9 cellular contexts compared by ENCODE assay signal in genomic region chr11:65553301-65554001, GRCh38. TPM values are rescaled to one million over a fixed set of nuclear protein-coding genes. Genes with fewer than 3 reads are reported as not detected.
DNase-seq lines count a peak whose midpoint lies in the region; ATAC-seq, FAIRE-seq and TF ChIP-seq lines count a peak whose summit lies in the region.
"Had no signal": no experiment of that assay in that cellular context is flagged by ENCODE, and none has a peak within 500 bp of the region (broad histone marks: within the 10 kb centered on the region; RNA-seq: fewer than 3 reads in every experiment).

No MANE protein-coding gene starts in this region.

- H3K4me1 ChIP-seq in mucosa of descending colon (ENCODE audit: low read depth) = peaks cover 20% of the 10 kb centered on the region

- no peak overlapping the region for H3K27ac Mint-ChIP-seq in activated T-cell treated with anti-CD3 and anti-CD28 coated beads, Interleukin-2, amount 50 U/mL, for 24 hours

- peak overlapping the region; percentile 49 for H3K4me3 Mint-ChIP-seq in activated T-cell treated with anti-CD3 and anti-CD28 coated beads, Interleukin-2, amount 50 U/mL, for 24 hours

- peaks cover 22% of the 10 kb centered on the region for H3K36me3 Mint-ChIP-seq in activated T-cell treated with anti-CD3 and anti-CD28 coated beads, Interleukin-2, amount 50 U/mL, for 24 hours (ENCODE audit: low read depth)

- no peak for FAIRE-seq in GM19239 (lab: Jason Lieb, UNC)
- FAIRE-seq: pancreas had no signal

- intact Hi-C loops in mucosa of descending colon (cut with DNase I, micrococcal nuclease) = no loop called here

- peaks cover 65% of the 10 kb centered on the region for H3K4me1 Mint-ChIP-seq in activated T-cell treated with anti-CD3 and anti-CD28 coated beads, Interleukin-2, amount 50 U/mL, for 24 hours (ENCODE audit: low read depth)

- TF ChIP-seq CTCF in mucosa of descending colon (IDR thresholded peaks at IDR 0.05) = no peak

- DNase-seq in DMS153 treated with DMSO at 0.1 percent for 48 hours (lab: John Stamatoyannopoulos, UW; ENCODE audit: unreplicated experiment) (peak; percentile 64), NCI-H345 (lab: John Stamatoyannopoulos, UW) (peak; percentile 64), mucosa of descending colon (peak; percentile 52 to 79 (median 64)), GM19239 (ENCODE audit: insufficient read length, low spot score) (no peak), D341Med (ENCODE audit: low spot score) (no peak)
- peak; percentile 78 for DNase-seq in activated T-cell treated with anti-CD3 and anti-CD28 coated beads, Interleukin-2, amount 50 U/mL, for 24 hours

- no peaks in the 10 kb centered on the region for H3K36me3 ChIP-seq in mucosa of descending colon (ENCODE audit: low read depth)
- H3K36me3 ChIP-seq: pancreas had no signal

- H3K4me3 ChIP-seq in mucosa of descending colon = no peak overlapping the region
- H3K4me3 ChIP-seq: pancreas had no signal

- H3K9me3 Mint-ChIP-seq in activated T-cell treated with anti-CD3 and anti-CD28 coated beads, Interleukin-2, amount 50 U/mL, for 24 hours = no peaks in the 10 kb centered on the region

- peak; percentile 1 for ATAC-seq in mucosa of descending colon
- ATAC-seq in GM18498 (IDR thresholded peaks at IDR 0.05; ENCODE audit: unreplicated experiment) = no peak
- ATAC-seq in GM18868 (IDR thresholded peaks at IDR 0.05; ENCODE audit: unreplicated experiment) = no peak
- ATAC-seq: pancreas had no signal

- H3K9me3 ChIP-seq in mucosa of descending colon = no peaks in the 10 kb centered on the region
- H3K9me3 ChIP-seq: pancreas had no signal

- H3K27me3 Mint-ChIP-seq in activated T-cell treated with anti-CD3 and anti-CD28 coated beads, Interleukin-2, amount 50 U/mL, for 24 hours = no peaks in the 10 kb centered on the region

RNA-seq across cellular contexts. Expression of gene LTBP3, which starts 4.7 kb away (rescaled TPM):
- total RNA-seq in mucosa of descending colon = 100 to 1,000 TPM in 1 of 3 donors, 10 to 100 TPM in 2; 22.6 to 133 (median 36.7) TPM

RNA-seq across cellular contexts. Expression of gene ZNRD2, which starts 16.8 kb away (rescaled TPM):
- 10 to 100 TPM; 20.9 to 24.6 (median 21.0) TPM for total RNA-seq in mucosa of descending colon

RNA-seq across cellular contexts. Expression of gene FAM89B, which starts 18.9 kb away (rescaled TPM):
- total RNA-seq in mucosa of descending colon = 10 to 100 TPM; 26.4 to 61.2 (median 28.5) TPM

RNA-seq across cellular contexts. Expression of gene EHBP1L1, which starts 22.4 kb away (rescaled TPM):
- total RNA-seq in mucosa of descending colon = 100 to 1,000 TPM in 1 of 3 donors, 10 to 100 TPM in 2; 65.8 to 208 (median 65.9) TPM

RNA-seq across cellular contexts. Expression of gene SCYL1, which starts 28.6 kb away (rescaled TPM):
- 10 to 100 TPM; 60.1 to 77.4 (median 60.3) TPM for total RNA-seq in mucosa of descending colon

Comparison
In these comparisons a context has a peak if more than half of its experiments do, and no peak if none do; other contexts are left out.
1. DNase-seq: peak in DMS153 treated with DMSO at 0.1 percent for 48 hours (single experiment), NCI-H345 (single experiment), activated T-cell treated with anti-CD3 and anti-CD28 coated beads, Interleukin-2, amount 50 U/mL, for 24 hours (single experiment) and mucosa of descending colon (3 of 3); none in GM19239 (single experiment) and D341Med (single experiment).